ENCODE assay signal across 20 cellular contexts in the genomic region with DNA sequence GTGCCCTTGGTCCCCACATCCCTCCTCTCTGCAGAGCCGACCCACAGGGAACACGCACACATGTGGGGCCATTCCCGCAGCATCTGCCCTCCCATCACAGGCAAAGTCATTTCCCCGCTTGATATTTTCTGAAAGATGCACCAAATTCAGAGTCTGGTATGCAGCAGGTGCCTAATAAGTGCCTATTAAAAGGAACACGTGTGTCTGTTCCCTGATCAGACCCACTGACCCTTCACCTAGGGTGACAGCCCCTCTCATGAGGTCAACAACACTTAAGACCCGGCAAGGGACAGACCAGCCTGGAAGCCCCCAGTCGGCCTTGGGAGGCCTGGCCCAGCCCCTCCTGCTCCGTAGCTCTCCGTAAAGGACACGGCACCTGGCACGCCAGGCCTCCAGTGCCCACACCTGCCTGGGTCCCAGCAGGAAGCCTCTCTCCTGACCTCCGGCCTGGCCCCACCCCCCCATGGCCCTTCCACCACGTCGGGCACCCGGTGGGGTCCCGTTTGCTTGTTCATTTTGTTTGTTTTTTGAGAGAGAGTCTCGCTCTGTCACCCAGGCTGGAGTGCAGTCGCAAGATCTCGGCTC. TPM values are rescaled to one million over a fixed set of nuclear protein-coding genes. Genes with fewer than 3 reads are reported as not detected.
DNase-seq lines count a peak whose midpoint lies in the region; ATAC-seq, FAIRE-seq and TF ChIP-seq lines count a peak whose summit lies in the region.
"Had no signal": no experiment of that assay in that cellular context is flagged by ENCODE, and none has a peak within 500 bp of the region (broad histone marks: within the 10 kb centered on the region; RNA-seq: fewer than 3 reads in every experiment).

No MANE protein-coding gene starts in this region.

- no peak overlapping the region for H2AK5ac ChIP-seq in IMR-90 (ENCODE audit: low read depth, low read length)

- no peak overlapping the region for H3K4me2 ChIP-seq in HepG2 (ENCODE audit: low read depth, low read length)
- H3K4me2 ChIP-seq in IMR-90 (ENCODE audit: low read depth, low read length): no peak overlapping the region
- H3K4me2 ChIP-seq: GM23338, KMS-11 had no signal

- no peak overlapping the region for H2AFZ ChIP-seq in HepG2 (ENCODE audit: low read length)
- no peak overlapping the region for H2AFZ ChIP-seq in IMR-90 (replicated peaks; ENCODE audit: low read length, poor library complexity)
- H2AFZ ChIP-seq: GM23338 had no signal

- in situ Hi-C loops in HepG2 (cut with HindIII; ENCODE audit: extremely low pct_ligation_motif_present, low pct_unique_long_range_greater_than_20kb) (no loop called here), IMR-90 (cut with MboI; ENCODE audit: low sequenced_read_pairs) (no loop called here)

- TF ChIP-seq RAD21 in HepG2 (CRISPR knock-in tag; IDR thresholded peaks at IDR 0.05): no peak
- no peak for TF ChIP-seq RAD21 in IMR-90 (IDR thresholded peaks at IDR 0.05; ENCODE audit: low read length)

- H2BK20ac ChIP-seq in IMR-90 (ENCODE audit: low read depth, low read length): no peak overlapping the region

- no peak overlapping the region for H3K4ac ChIP-seq in IMR-90 (ENCODE audit: low read depth, low read length)

- H3K9me1 ChIP-seq in IMR-90 (ENCODE audit: insufficient read depth, low read length): 0 out of 2 replicates have a peak, but pooled peaks cover 2% of the 10 kb centered on the region

- no peak overlapping the region for H3K14ac ChIP-seq in IMR-90 (replicated peaks; ENCODE audit: low read depth, low read length)

- no peak overlapping the region for H2BK120ac ChIP-seq in IMR-90 (ENCODE audit: low read depth, low read length)

- TF ChIP-seq EP300 in HepG2 (IDR thresholded peaks at IDR 0.05; ENCODE audit: low read depth in 2 of 2, low read length in 2 of 2): no peak
- TF ChIP-seq EP300 in HepG2 (CRISPR knock-in tag; IDR thresholded peaks at IDR 0.05; ENCODE audit: borderline replicate concordance): no peak

- H3K27ac ChIP-seq in HepG2 (ENCODE audit: extremely low read length, insufficient read depth, low read length) (no peak overlapping the region), right lobe of liver (no peak overlapping the region), IMR-90 (ENCODE audit: insufficient read depth, low read length) (no peak overlapping the region), adrenal gland (no peak overlapping the region)
- H3K27ac ChIP-seq: KMS-11 had no signal

- H3K9me3 ChIP-seq in HepG2 (ENCODE audit: low read length) (no peaks in the 10 kb centered on the region), right lobe of liver (no peaks in the 10 kb centered on the region), IMR-90 (ENCODE audit: control insufficient read depth, insufficient read depth, low read length) (no peaks in the 10 kb centered on the region), adrenal gland (replicated peaks in 1 of 3) (no peaks in the 10 kb centered on the region)

- H3K56ac ChIP-seq in IMR-90 (ENCODE audit: extremely low read depth, insufficient read depth, low read length): no peak overlapping the region

- no peaks in the 10 kb centered on the region for H3K79me1 ChIP-seq in IMR-90 (ENCODE audit: low read depth in 1 of 2, low read length in 2 of 2)

- H2AK9ac ChIP-seq in IMR-90 (replicated peaks; ENCODE audit: low read depth, low read length, poor library complexity): peak overlapping the region; percentile 24

- no peak overlapping the region for H3K23ac ChIP-seq in IMR-90 (ENCODE audit: low read depth, low read length)

- POLR2A ChIA-PET in HepG2 (lab: Yijun Ruan, JAX): no interaction called here
- POLR2A ChIA-PET in IMR-90 (lab: Charles Lee; ENCODE audit: unreplicated experiment): no interaction called here

- dilution Hi-C loops in IMR-90 (cut with HindIII; ENCODE audit: low sequenced_read_pairs, unreplicated experiment): no loop called here

- DNase-seq in HepG2 (ENCODE audit: low spot score) (no peak), right lobe of liver (no peak), IMR-90 (no peak), posterior vena cava (ENCODE audit: low spot score) (peak; percentile 56), adrenal gland (no peak)
- DNase-seq in activated naive CD4-positive, alpha-beta T cell (lab: John Stamatoyannopoulos, UW): no peak
- DNase-seq: 8988T; CD8-positive, alpha-beta T cell; COR-L47 had no signal

- H3K36me3 ChIP-seq in HepG2 (replicated peaks in 1 of 2; ENCODE audit: control insufficient read depth in 1 of 2, insufficient read depth in 2 of 2, low read length in 2 of 2) (peaks cover 4% of the 10 kb centered on the region in 2 experiments; a peak in 3 of 5 replicates), right lobe of liver (peaks cover 0 to 30% (median 8%) of the 10 kb centered on the region in 4 donors), IMR-90 (ENCODE audit: control insufficient read depth, insufficient read depth, low read length) (peaks cover 37% of the 10 kb centered on the region), adrenal gland (replicated peaks in 1 of 2) (peaks cover 0 to 72% of the 10 kb centered on the region in 2 donors)

- no peak overlapping the region for H2BK5ac ChIP-seq in IMR-90 (ENCODE audit: low read depth, low read length, poor library complexity, severe bottlenecking)

- ATAC-seq in HepG2 (no peak), right lobe of liver (no peak), IMR-90 (ENCODE audit: low read depth) (no peak)
- ATAC-seq: CD8-positive, alpha-beta T cell; GM23338; HCT116 had no signal

- no peak for TF ChIP-seq POLR2A in HepG2 (IDR thresholded peaks at IDR 0.05; ENCODE audit: insufficient read depth in 1 of 2, low read depth in 2 of 2, low read length in 2 of 2)
- TF ChIP-seq POLR2A in right lobe of liver (IDR thresholded peaks at IDR 0.05): no peak
- no peak for TF ChIP-seq POLR2A in IMR-90 (IDR thresholded peaks at IDR 0.05; ENCODE audit: low read depth, low read length)
- TF ChIP-seq POLR2A in adrenal gland (IDR thresholded peaks at IDR 0.05): no peak

- H3K27me3 ChIP-seq in HepG2 (ENCODE audit: control insufficient read depth in 1 of 2, insufficient read depth in 2 of 2, low read length in 2 of 2): no peaks in the 10 kb centered on the region
- no peaks in the 10 kb centered on the region for H3K27me3 ChIP-seq in right lobe of liver
- H3K27me3 ChIP-seq in IMR-90 (ENCODE audit: control insufficient read depth, insufficient read depth, low read length): no peaks in the 10 kb centered on the region
- H3K27me3 ChIP-seq in adrenal gland: no peaks in the 10 kb centered on the region
- H3K27me3 ChIP-seq: BLaER1 had no signal

- CTCF ChIA-PET in HepG2 (lab: Yijun Ruan, JAX; ENCODE audit: low intra/inter-chr PET ratio, low total read pairs): no interaction called here
- CTCF ChIA-PET in IMR-90 (lab: Yijun Ruan, JAX): interaction anchor here (0.6 kb wide), 1 partner anchor 15 kb away, joined by 5 read pairs; no protein-coding TSS in a partner anchor

- H4K5ac ChIP-seq in IMR-90 (ENCODE audit: low read depth, low read length): no peak overlapping the region

- WGBS in HepG2 (ENCODE audit: low lambda C conversion rate): 93% methylated on average over 14 of the region's 19 CpGs
- 90% methylated on average over 7 of the region's 19 CpGs for WGBS in right lobe of liver (ENCODE audit: insufficient coverage, low coverage, low lambda C conversion rate, missing lambda C conversion rate)
- 92% methylated on average over 8 of the region's 19 CpGs; no CpG with 5 or more reads in 1 of the 2 experiments for WGBS in IMR-90 (ENCODE audit: extremely low coverage in 2 of 2, insufficient read length in 1 of 2), 2 experiments
- WGBS in adrenal gland, 4 donors: 91 to 95% (median 92%) methylated on average over 9 to 19 of the region's 19 CpGs

- H4K91ac ChIP-seq in IMR-90 (ENCODE audit: insufficient read depth, low read depth, low read length): no peak overlapping the region

- no peak overlapping the region for H3K4me3 ChIP-seq in HepG2 (replicated peaks in 1 of 3; ENCODE audit: insufficient read depth in 1 of 3, low read depth in 2 of 3, low read length in 3 of 3)
- H3K4me3 ChIP-seq in right lobe of liver: no peak overlapping the region
- H3K4me3 ChIP-seq in IMR-90 (ENCODE audit: insufficient read depth, low read depth, low read length): no peak overlapping the region
- H3K4me3 ChIP-seq in adrenal gland: no peak overlapping the region
- H3K4me3 ChIP-seq: BLaER1, GM23338 had no signal

- BruUV-seq in HepG2 (replicated peaks; lab: Mats Ljungman, UMichigan) (no TSS peak), IMR-90 (replicated peaks; lab: Mats Ljungman, UMichigan) (no TSS peak)

- H3K18ac ChIP-seq in IMR-90 (ENCODE audit: low read depth, low read length): no peak overlapping the region

- no peak for FAIRE-seq in HepG2 (lab: Jason Lieb, UNC)
- FAIRE-seq: G401.6, GM12892, GM18507, H54, HTR-8/SVneo had no signal

- TF ChIP-seq CTCF in HepG2 (CRISPR knock-in tag; IDR thresholded peaks at IDR 0.05): no peak
- TF ChIP-seq CTCF in right lobe of liver (IDR thresholded peaks at IDR 0.05): no peak
- TF ChIP-seq CTCF in IMR-90 (conservative IDR thresholded peaks at IDR 0.05; ENCODE audit: low read depth, low read length): no peak
- TF ChIP-seq CTCF in adrenal gland (IDR thresholded peaks at IDR 0.05): no peak

- H3K4me1 ChIP-seq in HepG2 (ENCODE audit: insufficient read depth, low read length) (no peaks in the 10 kb centered on the region), right lobe of liver (no peaks in the 10 kb centered on the region), IMR-90 (ENCODE audit: control insufficient read depth, insufficient read depth, low read length) (no peaks in the 10 kb centered on the region), adrenal gland (replicated peaks in 1 of 2) (no peaks in the 10 kb centered on the region)

- H4K8ac ChIP-seq in IMR-90 (ENCODE audit: low read depth in 2 of 2, low read length in 2 of 2): no peak overlapping the region

- no peaks in the 10 kb centered on the region for H4K20me1 ChIP-seq in HepG2 (ENCODE audit: insufficient read depth, low read length)
- H4K20me1 ChIP-seq in IMR-90 (ENCODE audit: insufficient read depth, low read length): no peaks in the 10 kb centered on the region

- intact Hi-C loops in HepG2 (cut with micrococcal nuclease; ENCODE audit: unreplicated experiment) (no loop called here), right lobe of liver (cut with DNase I) (no loop called here), IMR-90 (cut with micrococcal nuclease) (no loop called here), posterior vena cava (cut with DNase I) (no loop called here), adrenal gland (cut with DNase I) (no loop called here)

- H2BK15ac ChIP-seq in IMR-90 (ENCODE audit: low read depth, low read length): no peak overlapping the region

- H3K79me2 ChIP-seq in HepG2 (ENCODE audit: insufficient read depth, low read length): no peaks in the 10 kb centered on the region

- H3K9ac ChIP-seq in HepG2 (ENCODE audit: insufficient read depth, low read depth, low read length) (no peak overlapping the region), IMR-90 (ENCODE audit: low read depth, low read length) (no peak overlapping the region)
- H3K9ac ChIP-seq: KMS-11 had no signal

RNA-seq across cellular contexts. Expression of a gene that starts 20.0 kb away (rescaled TPM):
- total RNA-seq in HepG2 (2016; rRNA removed; fragmentation: Illumina TruSeq; extraction: Trizol) (11.0 and 17.6 TPM in 2 replicates), right lobe of liver (10 to 100 TPM in 4 of 6 experiments, 1 to 10 TPM in 2; 9.0 to 14.2 (median 12.0) TPM), IMR-90 (2012; rRNA removed) (3.6 and 4.1 TPM in 2 replicates), posterior vena cava (10 to 100 TPM in 1 of 2 donors, 1 to 10 TPM in 1; 9.9 to 11.3 TPM), adrenal gland (100 to 1,000 TPM in 1 of 8 donors, 10 to 100 TPM in 7; 11.5 to 174 (median 39.0) TPM)
- 5.5 and 6.6 TPM in 2 replicates for total RNA-seq in HepG2 (2016; cell fraction: cytosol; rRNA removed; fragmentation: Illumina TruSeq; extraction: Trizol; ENCODE audit: low read depth)
- total RNA-seq in HepG2 (2016; cell fraction: insoluble cytoplasmic fraction; rRNA removed; fragmentation: Illumina TruSeq; extraction: Trizol): 10.1 and 16.6 TPM in 2 replicates
- 9.9 and 10.4 TPM in 2 replicates for total RNA-seq in HepG2 (2016; cell fraction: membrane; rRNA removed; fragmentation: Illumina TruSeq; extraction: Trizol)
- 12.2 and 16.5 TPM in 2 replicates for total RNA-seq in HepG2 (2016; cell fraction: nucleus; rRNA removed; fragmentation: Illumina TruSeq; extraction: Trizol)
- polyA plus RNA-seq in HepG2 (2011; rRNA removed) (10.4 and 13.4 TPM in 2 replicates), IMR-90 (2012; rRNA removed) (13.3 and 15.1 TPM in 2 replicates), adrenal gland (10 to 100 TPM; 10.1 to 27.9 (median 11.8) TPM)
- 3.3 and 4.7 TPM in 2 replicates for polyA plus RNA-seq in HepG2 (2011; cell fraction: cytosol; rRNA removed)
- 75.3 and 105 TPM in 2 replicates for polyA plus RNA-seq in HepG2 (2011; cell fraction: nucleus; rRNA removed)
- 7.2 and 11.6 TPM in 2 replicates for polyA plus RNA-seq in HepG2 (2012)
- 2.4 and 4.0 TPM in 2 replicates for polyA plus RNA-seq in HepG2 (2016; cell fraction: cytosol; fragmentation: Illumina TruSeq; extraction: Trizol; ENCODE audit: low read depth)
- 11.7 and 13.2 TPM in 2 replicates for polyA plus RNA-seq in HepG2 (2016; cell fraction: insoluble cytoplasmic fraction; fragmentation: Illumina TruSeq; extraction: Trizol; ENCODE audit: low read depth)
- 4.2 and 6.8 TPM in 2 replicates for polyA plus RNA-seq in HepG2 (2016; cell fraction: membrane; fragmentation: Illumina TruSeq; extraction: Trizol; ENCODE audit: low read depth)
- 48.5 and 55.0 TPM in 2 replicates for polyA plus RNA-seq in HepG2 (2016; cell fraction: nucleus; fragmentation: Illumina TruSeq; extraction: Trizol; ENCODE audit: insufficient read depth, low read depth)
- 14.8 and 18.0 TPM in 2 replicates for polyA minus RNA-seq in HepG2 (2011; rRNA and poly(A)+ RNA removed; ENCODE audit: low replicate concordance)
- 7.9 and 12.6 TPM in 2 replicates for polyA minus RNA-seq in HepG2 (2011; cell fraction: cytosol; rRNA and poly(A)+ RNA removed)
- 9.3 and 22.1 TPM in 2 replicates for polyA minus RNA-seq in HepG2 (2011; cell fraction: nucleus; rRNA and poly(A)+ RNA removed)
- 12.7 and 18.2 TPM in 2 replicates for polyA plus RNA-seq in IMR-90 (2012; cell fraction: cytosol; rRNA removed)
- polyA plus RNA-seq in IMR-90 (2012; cell fraction: nucleus; rRNA removed; ENCODE audit: low replicate concordance): 40.8 and 67.0 TPM in 2 replicates

RNA-seq across cellular contexts. Expression of a gene that starts 26.1 kb away (rescaled TPM):
- total RNA-seq in HepG2 (2016; rRNA removed; fragmentation: Illumina TruSeq; extraction: Trizol) (29.6 and 29.9 TPM in 2 replicates), right lobe of liver (10 to 100 TPM in 1 of 6 experiments, 1 to 10 TPM in 5; 5.6 to 11.5 (median 6.0) TPM), IMR-90 (2012; rRNA removed) (15.1 and 18.1 TPM in 2 replicates), posterior vena cava (1 to 10 TPM; 8.9 to 9.9 TPM), adrenal gland (10 to 100 TPM; 16.9 to 48.2 (median 21.6) TPM)
- total RNA-seq in HepG2 (2016; cell fraction: cytosol; rRNA removed; fragmentation: Illumina TruSeq; extraction: Trizol; ENCODE audit: low read depth): 22.0 and 23.6 TPM in 2 replicates
- total RNA-seq in HepG2 (2016; cell fraction: insoluble cytoplasmic fraction; rRNA removed; fragmentation: Illumina TruSeq; extraction: Trizol): 27.3 and 30.2 TPM in 2 replicates
- 24.5 and 33.2 TPM in 2 replicates for total RNA-seq in HepG2 (2016; cell fraction: membrane; rRNA removed; fragmentation: Illumina TruSeq; extraction: Trizol)
- 11.7 and 14.7 TPM in 2 replicates for total RNA-seq in HepG2 (2016; cell fraction: nucleus; rRNA removed; fragmentation: Illumina TruSeq; extraction: Trizol)
- polyA plus RNA-seq in HepG2 (2011; rRNA removed) (17.6 and 19.2 TPM in 2 replicates), IMR-90 (2012; rRNA removed) (17.2 and 21.2 TPM in 2 replicates), adrenal gland (10 to 100 TPM; 13.2 to 21.0 (median 15.7) TPM)
- 21.5 and 24.4 TPM in 2 replicates for polyA plus RNA-seq in HepG2 (2011; cell fraction: cytosol; rRNA removed)
- 9.1 and 10.9 TPM in 2 replicates for polyA plus RNA-seq in HepG2 (2011; cell fraction: nucleus; rRNA removed)
- polyA plus RNA-seq in HepG2 (2012): 8.9 and 10.5 TPM in 2 replicates
- polyA plus RNA-seq in HepG2 (2016; cell fraction: cytosol; fragmentation: Illumina TruSeq; extraction: Trizol; ENCODE audit: low read depth): 13.9 and 22.1 TPM in 2 replicates
- polyA plus RNA-seq in HepG2 (2016; cell fraction: insoluble cytoplasmic fraction; fragmentation: Illumina TruSeq; extraction: Trizol; ENCODE audit: low read depth): 19.8 and 20.7 TPM in 2 replicates
- polyA plus RNA-seq in HepG2 (2016; cell fraction: membrane; fragmentation: Illumina TruSeq; extraction: Trizol; ENCODE audit: low read depth): 17.4 and 20.9 TPM in 2 replicates
- polyA plus RNA-seq in HepG2 (2016; cell fraction: nucleus; fragmentation: Illumina TruSeq; extraction: Trizol; ENCODE audit: insufficient read depth, low read depth): 20.4 and 23.0 TPM in 2 replicates
- 10.9 and 14.0 TPM in 2 replicates for polyA minus RNA-seq in HepG2 (2011; rRNA and poly(A)+ RNA removed; ENCODE audit: low replicate concordance)
- 5.3 and 5.4 TPM in 2 replicates for polyA minus RNA-seq in HepG2 (2011; cell fraction: cytosol; rRNA and poly(A)+ RNA removed)
- 6.5 and 7.5 TPM in 2 replicates for polyA minus RNA-seq in HepG2 (2011; cell fraction: nucleus; rRNA and poly(A)+ RNA removed)
- polyA plus RNA-seq in IMR-90 (2012; cell fraction: cytosol; rRNA removed): 26.3 and 43.4 TPM in 2 replicates
- polyA plus RNA-seq in IMR-90 (2012; cell fraction: nucleus; rRNA removed; ENCODE audit: low replicate concordance): 13.6 and 15.9 TPM in 2 replicates

RNA-seq across cellular contexts. Expression of a gene that starts 36.4 kb away (rescaled TPM):
- total RNA-seq in HepG2 (2016; rRNA removed; fragmentation: Illumina TruSeq; extraction: Trizol) (0.15 TPM in 1 of 2 replicates, not detected in the other), right lobe of liver (not detected), IMR-90 (2012; rRNA removed) (not detected in 2 replicates), posterior vena cava (not detected), adrenal gland (under 1 TPM in 1 of 8 donors, not detected in 7; 0.69 TPM)
- not detected in 2 replicates for total RNA-seq in HepG2 (2016; cell fraction: cytosol; rRNA removed; fragmentation: Illumina TruSeq; extraction: Trizol; ENCODE audit: low read depth)
- total RNA-seq in HepG2 (2016; cell fraction: insoluble cytoplasmic fraction; rRNA removed; fragmentation: Illumina TruSeq; extraction: Trizol): 0.13 TPM in 1 of 2 replicates, not detected in the other
- total RNA-seq in HepG2 (2016; cell fraction: membrane; rRNA removed; fragmentation: Illumina TruSeq; extraction: Trizol): not detected in 2 replicates
- total RNA-seq in HepG2 (2016; cell fraction: nucleus; rRNA removed; fragmentation: Illumina TruSeq; extraction: Trizol): not detected in 2 replicates
- polyA plus RNA-seq in HepG2 (2011; rRNA removed) (not detected in 2 replicates), IMR-90 (2012; rRNA removed) (not detected in 2 replicates), adrenal gland (not detected)
- not detected in 2 replicates for polyA plus RNA-seq in HepG2 (2011; cell fraction: cytosol; rRNA removed)
- polyA plus RNA-seq in HepG2 (2011; cell fraction: nucleus; rRNA removed): not detected in 2 replicates
- polyA plus RNA-seq in HepG2 (2012): not detected in 2 replicates
- not detected in 2 replicates for polyA plus RNA-seq in HepG2 (2016; cell fraction: cytosol; fragmentation: Illumina TruSeq; extraction: Trizol; ENCODE audit: low read depth)
- not detected in 2 replicates for polyA plus RNA-seq in HepG2 (2016; cell fraction: insoluble cytoplasmic fraction; fragmentation: Illumina TruSeq; extraction: Trizol; ENCODE audit: low read depth)
- polyA plus RNA-seq in HepG2 (2016; cell fraction: membrane; fragmentation: Illumina TruSeq; extraction: Trizol; ENCODE audit: low read depth): not detected in 2 replicates
- not detected in 2 replicates for polyA plus RNA-seq in HepG2 (2016; cell fraction: nucleus; fragmentation: Illumina TruSeq; extraction: Trizol; ENCODE audit: insufficient read depth, low read depth)
- not detected in 2 replicates for polyA minus RNA-seq in HepG2 (2011; rRNA and poly(A)+ RNA removed; ENCODE audit: low replicate concordance)
- not detected in 2 replicates for polyA minus RNA-seq in HepG2 (2011; cell fraction: cytosol; rRNA and poly(A)+ RNA removed)
- not detected in 2 replicates for polyA minus RNA-seq in HepG2 (2011; cell fraction: nucleus; rRNA and poly(A)+ RNA removed)
- polyA plus RNA-seq in IMR-90 (2012; cell fraction: cytosol; rRNA removed): not detected in 2 replicates
- not detected in 2 replicates for polyA plus RNA-seq in IMR-90 (2012; cell fraction: nucleus; rRNA removed; ENCODE audit: low replicate concordance)
- total RNA-seq: A673, GM23338 had no signal
- polyA plus RNA-seq: AG04450, GM23338 had no signal

RNA-seq across cellular contexts. Expression of a gene that starts 42.7 kb away (rescaled TPM):
- 8.8 and 22.7 TPM in 2 replicates for total RNA-seq in HepG2 (2016; rRNA removed; fragmentation: Illumina TruSeq; extraction: Trizol)
- total RNA-seq in HepG2 (2016; cell fraction: cytosol; rRNA removed; fragmentation: Illumina TruSeq; extraction: Trizol; ENCODE audit: low read depth): 8.5 and 9.4 TPM in 2 replicates
- 7.2 and 22.9 TPM in 2 replicates for total RNA-seq in HepG2 (2016; cell fraction: insoluble cytoplasmic fraction; rRNA removed; fragmentation: Illumina TruSeq; extraction: Trizol)
- total RNA-seq in HepG2 (2016; cell fraction: membrane; rRNA removed; fragmentation: Illumina TruSeq; extraction: Trizol): 11.3 and 14.3 TPM in 2 replicates
- 18.3 and 21.7 TPM in 2 replicates for total RNA-seq in HepG2 (2016; cell fraction: nucleus; rRNA removed; fragmentation: Illumina TruSeq; extraction: Trizol)
- polyA plus RNA-seq in HepG2 (2011; rRNA removed): 71.1 and 79.9 TPM in 2 replicates
- polyA plus RNA-seq in HepG2 (2011; cell fraction: cytosol; rRNA removed): 54.7 and 81.5 TPM in 2 replicates
- 96.1 and 122 TPM in 2 replicates for polyA plus RNA-seq in HepG2 (2011; cell fraction: nucleus; rRNA removed)
- 23.4 and 23.5 TPM in 2 replicates for polyA plus RNA-seq in HepG2 (2012)
- 15.1 and 18.1 TPM in 2 replicates for polyA plus RNA-seq in HepG2 (2016; cell fraction: cytosol; fragmentation: Illumina TruSeq; extraction: Trizol; ENCODE audit: low read depth)
- polyA plus RNA-seq in HepG2 (2016; cell fraction: insoluble cytoplasmic fraction; fragmentation: Illumina TruSeq; extraction: Trizol; ENCODE audit: low read depth): 15.0 and 19.6 TPM in 2 replicates
- 15.9 and 17.7 TPM in 2 replicates for polyA plus RNA-seq in HepG2 (2016; cell fraction: membrane; fragmentation: Illumina TruSeq; extraction: Trizol; ENCODE audit: low read depth)
- 81.4 and 87.5 TPM in 2 replicates for polyA plus RNA-seq in HepG2 (2016; cell fraction: nucleus; fragmentation: Illumina TruSeq; extraction: Trizol; ENCODE audit: insufficient read depth, low read depth)
- polyA minus RNA-seq in HepG2 (2011; rRNA and poly(A)+ RNA removed; ENCODE audit: low replicate concordance): 35.8 and 59.3 TPM in 2 replicates
- polyA minus RNA-seq in HepG2 (2011; cell fraction: cytosol; rRNA and poly(A)+ RNA removed): 14.2 and 19.1 TPM in 2 replicates
- polyA minus RNA-seq in HepG2 (2011; cell fraction: nucleus; rRNA and poly(A)+ RNA removed): 7.6 and 15.6 TPM in 2 replicates
- 10 to 100 TPM; 44.3 to 72.8 (median 63.0) TPM for total RNA-seq in right lobe of liver
- 14.7 and 14.9 TPM in 2 replicates for total RNA-seq in IMR-90 (2012; rRNA removed)
- polyA plus RNA-seq in IMR-90 (2012; rRNA removed): 70.8 and 85.2 TPM in 2 replicates
- 103 and 128 TPM in 2 replicates for polyA plus RNA-seq in IMR-90 (2012; cell fraction: cytosol; rRNA removed)
- 113 and 180 TPM in 2 replicates for polyA plus RNA-seq in IMR-90 (2012; cell fraction: nucleus; rRNA removed; ENCODE audit: low replicate concordance)
- total RNA-seq in posterior vena cava: 10 to 100 TPM; 48.4 to 55.6 TPM
- 100 to 1,000 TPM; 213 to 332 (median 284) TPM for total RNA-seq in adrenal gland
- 100 to 1,000 TPM in 2 of 3 donors, 10 to 100 TPM in 1; 95.9 to 659 (median 362) TPM for polyA plus RNA-seq in adrenal gland

RNA-seq across cellular contexts. Expression of a gene that starts 42.8 kb away (rescaled TPM):
- 45.1 and 51.0 TPM in 2 replicates for total RNA-seq in HepG2 (2016; rRNA removed; fragmentation: Illumina TruSeq; extraction: Trizol)
- total RNA-seq in HepG2 (2016; cell fraction: cytosol; rRNA removed; fragmentation: Illumina TruSeq; extraction: Trizol; ENCODE audit: low read depth): 118 and 125 TPM in 2 replicates
- total RNA-seq in HepG2 (2016; cell fraction: insoluble cytoplasmic fraction; rRNA removed; fragmentation: Illumina TruSeq; extraction: Trizol): 49.3 and 52.7 TPM in 2 replicates
- 124 and 132 TPM in 2 replicates for total RNA-seq in HepG2 (2016; cell fraction: membrane; rRNA removed; fragmentation: Illumina TruSeq; extraction: Trizol)
- total RNA-seq in HepG2 (2016; cell fraction: nucleus; rRNA removed; fragmentation: Illumina TruSeq; extraction: Trizol): 18.2 and 27.2 TPM in 2 replicates
- 24.2 and 26.2 TPM in 2 replicates for polyA plus RNA-seq in HepG2 (2011; rRNA removed)
- polyA plus RNA-seq in HepG2 (2011; cell fraction: cytosol; rRNA removed): 32.0 and 45.5 TPM in 2 replicates
- polyA plus RNA-seq in HepG2 (2011; cell fraction: nucleus; rRNA removed): 19.0 and 20.6 TPM in 2 replicates
- 21.4 TPM in 2 replicates for polyA plus RNA-seq in HepG2 (2012)
- 132 and 144 TPM in 2 replicates for polyA plus RNA-seq in HepG2 (2016; cell fraction: cytosol; fragmentation: Illumina TruSeq; extraction: Trizol; ENCODE audit: low read depth)
- polyA plus RNA-seq in HepG2 (2016; cell fraction: insoluble cytoplasmic fraction; fragmentation: Illumina TruSeq; extraction: Trizol; ENCODE audit: low read depth): 51.4 and 56.6 TPM in 2 replicates
- polyA plus RNA-seq in HepG2 (2016; cell fraction: membrane; fragmentation: Illumina TruSeq; extraction: Trizol; ENCODE audit: low read depth): 124 TPM in 2 replicates
- polyA plus RNA-seq in HepG2 (2016; cell fraction: nucleus; fragmentation: Illumina TruSeq; extraction: Trizol; ENCODE audit: insufficient read depth, low read depth): 43.7 and 46.5 TPM in 2 replicates
- 32.8 and 34.9 TPM in 2 replicates for polyA minus RNA-seq in HepG2 (2011; rRNA and poly(A)+ RNA removed; ENCODE audit: low replicate concordance)
- 14.0 and 21.0 TPM in 2 replicates for polyA minus RNA-seq in HepG2 (2011; cell fraction: cytosol; rRNA and poly(A)+ RNA removed)
- 6.6 and 7.2 TPM in 2 replicates for polyA minus RNA-seq in HepG2 (2011; cell fraction: nucleus; rRNA and poly(A)+ RNA removed)
- 10 to 100 TPM; 20.7 to 66.5 (median 24.5) TPM for total RNA-seq in right lobe of liver
- 38.0 and 46.4 TPM in 2 replicates for total RNA-seq in IMR-90 (2012; rRNA removed)
- 52.9 and 77.8 TPM in 2 replicates for polyA plus RNA-seq in IMR-90 (2012; rRNA removed)
- 87.2 and 116 TPM in 2 replicates for polyA plus RNA-seq in IMR-90 (2012; cell fraction: cytosol; rRNA removed)
- polyA plus RNA-seq in IMR-90 (2012; cell fraction: nucleus; rRNA removed; ENCODE audit: low replicate concordance): 39.9 and 72.5 TPM in 2 replicates
- total RNA-seq in posterior vena cava: 10 to 100 TPM; 40.4 to 40.7 TPM
- 100 to 1,000 TPM in 3 of 8 donors, 10 to 100 TPM in 5; 49.8 to 258 (median 76.1) TPM for total RNA-seq in adrenal gland
- polyA plus RNA-seq in adrenal gland: 10 to 100 TPM; 13.7 to 42.8 (median 39.2) TPM
